ENCODE assay signal across 34 cellular contexts in genomic region chr17:44741316-44741715, GRCh38.
"Had no signal": no experiment of that assay in that cellular context is flagged by ENCODE, and none has a peak within 500 bp of the region (broad histone marks: within the 10 kb centered on the region; RNA-seq: fewer than 3 reads in every experiment).

No MANE protein-coding gene starts in this region.

- H3K9me3 ChIP-seq: MG63 had no signal

- H3K27me3 ChIP-seq: MG63 had no signal

- DNase-seq: Karpas-422, Kasumi-1, MG63, MM.1S, MV-4-11, NCI-H1048, NCI-H1092, NCI-H1092 treated with DMSO at 0.1 percent for 48 hours, NCI-H1105, NCI-H1105 treated with DMSO at 0.1 percent for 48 hours, NCI-H1417, NCI-H1417 treated with DMSO at 0.1 percent for 48 hours, NCI-H1436, NCI-H1436 treated with DMSO at 0.1 percent for 48 hours, NCI-H146, NCI-H1694, NCI-H1694 treated with DMSO at 0.1 percent for 48 hours, NCI-H187, NCI-H187 treated with DMSO at 0.1 percent for 48 hours, NCI-H1930, NCI-H2029, NCI-H2029 treated with DMSO at 0.1 percent for 48 hours, NCI-H2081, NCI-H2081 treated with DMSO at 0.1 percent for 48 hours, NCI-H2107, NCI-H2171, NCI-H2171 treated with DMSO at 0.1 percent for 48 hours, NCI-H2227 treated with DMSO at 0.1 percent for 48 hours, NCI-H226, NCI-H345, NCI-H446 treated with DMSO at 0.1 percent for 48 hours, NCI-H510A, NCI-H510A treated with DMSO at 0.1 percent for 48 hours, NCI-H524 had no signal

- H3K4me3 ChIP-seq: MG63 had no signal
